21 cellular contexts compared by ENCODE assay signal in the genomic region with DNA sequence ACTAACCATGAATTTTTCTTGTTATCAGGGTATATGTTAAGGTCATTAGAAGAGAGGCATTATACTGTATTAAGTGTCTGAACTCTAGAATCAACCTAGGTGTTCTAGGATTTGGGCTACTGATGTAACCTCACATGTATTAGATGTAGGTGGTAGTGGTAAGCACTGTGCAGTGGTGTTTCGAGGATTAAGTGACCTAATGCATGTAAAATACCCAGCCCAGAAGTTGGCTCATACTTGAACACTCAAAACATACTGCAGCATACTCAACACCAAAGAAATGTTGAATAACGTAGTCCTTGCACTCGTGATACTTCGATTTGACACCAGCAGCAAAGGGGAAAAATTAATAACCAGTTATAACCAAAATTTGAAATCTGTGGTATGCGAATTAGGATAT.
"Had no signal": no experiment of that assay in that cellular context is flagged by ENCODE, and none has a peak within 500 bp of the region (broad histone marks: within the 10 kb centered on the region; RNA-seq: fewer than 3 reads in every experiment).

No MANE protein-coding gene starts in this region.

- H3K27me3 Mint-ChIP-seq: activated CD8-positive, alpha-beta T cell treated with anti-CD3 and anti-CD28 coated beads for 36 hours had no signal

- DNase-seq: activated CD4-positive, CD25-positive, alpha-beta regulatory T cell; activated CD8-positive, alpha-beta T cell treated with anti-CD3 and anti-CD28 coated beads for 36 hours; activated effector memory CD4-positive, alpha-beta T cell treated with anti-CD3 and anti-CD28 coated beads, Interleukin-2, amount 50 U/mL, for 16 hours; activated naive CD4-positive, alpha-beta T cell treated with Interleukin-2 at 50 U/mL for 16 hours; caudate nucleus; MG63; MV-4-11; NCI-H1092 treated with DMSO at 0.1 percent for 48 hours; NCI-H1417 treated with DMSO at 0.1 percent for 48 hours; NCI-H1694; NCI-H2029; NCI-H2107; NCI-H2171 treated with DMSO at 0.1 percent for 48 hours; NCI-H226; NCI-H526; NCI-H82; SIG-M5; T-helper 2 cell; T1000 had no signal

- H3K27ac Mint-ChIP-seq: activated CD8-positive, alpha-beta T cell treated with anti-CD3 and anti-CD28 coated beads for 36 hours; activated naive CD4-positive, alpha-beta T cell treated with anti-CD3 and anti-CD28 coated beads, Interleukin-2, amount 50 U/mL, for 72 hours had no signal

- ATAC-seq: activated CD8-positive, alpha-beta T cell treated with anti-CD3 and anti-CD28 coated beads for 36 hours had no signal

- H3K27ac ChIP-seq: KMS-11 had no signal

- H3K4me3 Mint-ChIP-seq: activated CD8-positive, alpha-beta T cell treated with anti-CD3 and anti-CD28 coated beads for 36 hours had no signal

- H3K27me3 ChIP-seq: MG63 had no signal

- H3K4me3 ChIP-seq: MG63 had no signal

- H3K9me3 Mint-ChIP-seq: activated CD8-positive, alpha-beta T cell treated with anti-CD3 and anti-CD28 coated beads for 36 hours had no signal
